1 cellular context compared by ENCODE assay signal in the genomic region with DNA sequence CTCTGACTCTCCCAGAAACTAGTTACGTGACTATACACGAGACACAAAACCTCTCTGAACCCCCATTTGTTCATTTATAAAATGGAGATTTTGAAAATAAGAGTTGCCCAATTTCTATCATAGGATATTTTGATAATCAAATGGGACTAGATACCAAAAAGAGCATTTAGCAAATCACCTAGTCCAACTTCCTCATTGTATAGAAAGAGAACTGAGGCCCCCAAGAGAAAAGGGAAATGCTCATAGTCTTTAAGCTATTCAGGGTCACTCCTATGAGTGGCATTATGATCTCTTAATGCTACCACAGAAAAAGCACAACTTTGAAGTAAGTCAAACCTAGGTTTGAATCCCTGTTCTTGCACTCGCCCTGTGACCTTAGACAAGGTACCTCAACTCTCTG.
TF ChIP-seq lines count a peak whose summit lies in the region.

No MANE protein-coding gene starts in this region.

TF ChIP-seq in SK-N-SH treated with all-trans-retinoic acid at 6 μM for 48 hours, 23 proteins besides CTCF, POLR2A, EP300 and RAD21 (continued from another document):
- no peak for TF ChIP-seq TOX (CRISPR knock-in tag; IDR thresholded peaks at IDR 0.05; ENCODE audit: borderline replicate concordance)
- TF ChIP-seq, protein P1, sequence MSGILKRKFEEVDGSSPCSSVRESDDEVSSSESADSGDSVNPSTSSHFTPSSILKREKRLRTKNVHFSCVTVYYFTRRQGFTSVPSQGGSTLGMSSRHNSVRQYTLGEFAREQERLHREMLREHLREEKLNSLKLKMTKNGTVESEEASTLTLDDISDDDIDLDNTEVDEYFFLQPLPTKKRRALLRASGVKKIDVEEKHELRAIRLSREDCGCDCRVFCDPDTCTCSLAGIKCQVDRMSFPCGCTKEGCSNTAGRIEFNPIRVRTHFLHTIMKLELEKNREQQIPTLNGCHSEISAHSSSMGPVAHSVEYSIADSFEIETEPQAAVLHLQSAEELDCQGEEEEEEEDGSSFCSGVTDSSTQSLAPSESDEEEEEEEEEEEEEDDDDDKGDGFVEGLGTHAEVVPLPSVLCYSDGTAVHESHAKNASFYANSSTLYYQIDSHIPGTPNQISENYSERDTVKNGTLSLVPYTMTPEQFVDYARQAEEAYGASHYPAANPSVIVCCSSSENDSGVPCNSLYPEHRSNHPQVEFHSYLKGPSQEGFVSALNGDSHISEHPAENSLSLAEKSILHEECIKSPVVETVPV (CRISPR knock-in tag; IDR thresholded peaks at IDR 0.05): no peak
TF ChIP-seq in SK-N-SH treated with all-trans-retinoic acid at 6 μM for 48 hours: peak in this region for 0.
